ENCODE assay signal across 27 cellular contexts in the genomic region with DNA sequence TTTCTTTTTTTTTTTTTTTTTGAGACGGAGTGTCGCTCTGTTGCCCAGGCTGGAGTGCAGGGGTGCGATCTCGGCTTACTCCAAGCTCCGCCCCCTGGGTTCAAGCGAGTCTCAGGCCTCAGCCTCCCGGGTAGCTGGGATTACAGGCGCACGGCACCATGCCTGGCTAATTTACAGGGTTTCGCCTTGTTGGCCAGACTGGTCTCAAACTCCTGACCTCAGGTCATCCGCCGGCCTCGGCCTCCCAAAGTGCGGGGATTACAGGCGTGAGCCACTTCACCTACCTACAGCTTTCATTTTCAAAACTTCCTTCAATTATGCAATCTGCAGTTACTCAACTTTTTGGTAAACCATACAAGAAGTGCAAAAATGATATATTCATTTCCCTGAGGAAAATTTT. TPM values are rescaled to one million over a fixed set of nuclear protein-coding genes. Genes with fewer than 3 reads are reported as not detected.
"Had no signal": no experiment of that assay in that cellular context is flagged by ENCODE, and none has a peak within 500 bp of the region (broad histone marks: within the 10 kb centered on the region; RNA-seq: fewer than 3 reads in every experiment).

No MANE protein-coding gene starts in this region.

- H3K9me3 Mint-ChIP-seq: activated CD4-positive, alpha-beta memory T cell treated with anti-CD3 and anti-CD28 coated beads, Interleukin-2, amount 10 ng/mL, durations not matched to agents 7 days and 5 days; activated CD4-positive, alpha-beta T cell treated with anti-CD3 and anti-CD28 coated beads, Interleukin-2, amount 10 ng/mL, durations not matched to agents 24 days and 14 days; activated naive CD4-positive, alpha-beta T cell treated with anti-CD3 and anti-CD28 coated beads, Interleukin-2, amount 50 U/mL, for 24 hours; activated T-cell treated with anti-CD3 and anti-CD28 coated beads, Interleukin-2, amount 50 U/mL, for 72 hours; effector memory CD8-positive, alpha-beta T cell; naive thymus-derived CD8-positive, alpha-beta T cell; T-helper 1 cell treated with Interleukin-12 subunit alpha and Interleukin-12 subunit beta and Interleukin-4 antibody, amounts not matched to agents 30 μg/mL and 1 μg/mL, for 36 hours had no signal

- H3K27me3 Mint-ChIP-seq: activated CD4-positive, alpha-beta T cell treated with anti-CD3 and anti-CD28 coated beads, Interleukin-2, amount 10 ng/mL, durations not matched to agents 24 days and 14 days; activated naive CD4-positive, alpha-beta T cell treated with anti-CD3 and anti-CD28 coated beads, Interleukin-2, amount 50 U/mL, for 24 hours; type B pancreatic cell had no signal

- H3K27ac ChIP-seq: ascending aorta, brain microvascular endothelial cell, dorsolateral prefrontal cortex, hepatocyte, thoracic aorta had no signal

- H3K4me3 Mint-ChIP-seq: activated CD4-positive, alpha-beta memory T cell treated with anti-CD3 and anti-CD28 coated beads, Interleukin-2, amount 10 ng/mL, durations not matched to agents 7 days and 5 days; activated CD4-positive, alpha-beta T cell treated with anti-CD3 and anti-CD28 coated beads, Interleukin-2, amount 10 ng/mL, durations not matched to agents 24 days and 14 days; activated naive CD4-positive, alpha-beta T cell treated with anti-CD3 and anti-CD28 coated beads, Interleukin-2, amount 50 U/mL, for 24 hours; activated T-cell treated with anti-CD3 and anti-CD28 coated beads, Interleukin-2, amount 50 U/mL, for 72 hours; effector memory CD8-positive, alpha-beta T cell; immature natural killer cell; mesothelial cell of epicardium; naive thymus-derived CD8-positive, alpha-beta T cell; T-helper 1 cell treated with Interleukin-12 subunit alpha and Interleukin-12 subunit beta and Interleukin-4 antibody, amounts not matched to agents 30 μg/mL and 1 μg/mL, for 36 hours; type B pancreatic cell had no signal

- DNase-seq: activated CD4-positive, alpha-beta memory T cell treated with anti-CD3 and anti-CD28 coated beads, Interleukin-2, amount 10 ng/mL, durations not matched to agents 7 days and 5 days; activated CD4-positive, alpha-beta T cell treated with anti-CD3 and anti-CD28 coated beads, Interleukin-2, amount 10 ng/mL, durations not matched to agents 24 days and 14 days; activated gamma-delta T cell treated with Interleukin-2 at 50 U/mL for 16 hours; activated T-cell treated with anti-CD3 and anti-CD28 coated beads, Interleukin-2, amount 50 U/mL, for 72 hours; brain microvascular endothelial cell; central memory CD4-positive, alpha-beta T cell; dorsolateral prefrontal cortex; effector memory CD8-positive, alpha-beta T cell; foreskin melanocyte; immature natural killer cell; mammary epithelial cell; naive thymus-derived CD8-positive, alpha-beta T cell; stimulated activated CD4-positive, alpha-beta T cell treated with anti-CD3 and anti-CD28 coated beads, Interleukin-4, amount 100 ng/mL, for 24 hours; stimulated activated naive CD4-positive, alpha-beta T cell treated with Interleukin-2 at 50 U/mL for 16 hours; T1000 had no signal

- H3K27ac Mint-ChIP-seq: activated CD4-positive, alpha-beta memory T cell treated with anti-CD3 and anti-CD28 coated beads, Interleukin-2, amount 10 ng/mL, durations not matched to agents 7 days and 5 days; activated CD4-positive, alpha-beta T cell treated with anti-CD3 and anti-CD28 coated beads, Interleukin-2, amount 10 ng/mL, durations not matched to agents 24 days and 14 days; activated naive CD4-positive, alpha-beta T cell treated with anti-CD3 and anti-CD28 coated beads, Interleukin-2, amount 50 U/mL, for 24 hours; activated T-cell treated with anti-CD3 and anti-CD28 coated beads, Interleukin-2, amount 50 U/mL, for 72 hours; effector memory CD8-positive, alpha-beta T cell; immature natural killer cell; mesothelial cell of epicardium; naive thymus-derived CD8-positive, alpha-beta T cell; progenitor cell of endocrine pancreas; T-helper 1 cell treated with Interleukin-12 subunit alpha and Interleukin-12 subunit beta and Interleukin-4 antibody, amounts not matched to agents 30 μg/mL and 1 μg/mL, for 36 hours; type B pancreatic cell had no signal

- H3K36me3 Mint-ChIP-seq: activated naive CD4-positive, alpha-beta T cell treated with anti-CD3 and anti-CD28 coated beads, Interleukin-2, amount 50 U/mL, for 24 hours; immature natural killer cell; naive thymus-derived CD8-positive, alpha-beta T cell had no signal

- H3K27me3 ChIP-seq: ascending aorta, brain microvascular endothelial cell, dorsolateral prefrontal cortex, hepatocyte, left lung had no signal

- H3K4me1 Mint-ChIP-seq: activated CD4-positive, alpha-beta memory T cell treated with anti-CD3 and anti-CD28 coated beads, Interleukin-2, amount 10 ng/mL, durations not matched to agents 7 days and 5 days; activated CD4-positive, alpha-beta T cell treated with anti-CD3 and anti-CD28 coated beads, Interleukin-2, amount 10 ng/mL, durations not matched to agents 24 days and 14 days; activated naive CD4-positive, alpha-beta T cell treated with anti-CD3 and anti-CD28 coated beads, Interleukin-2, amount 50 U/mL, for 24 hours; immature natural killer cell; naive thymus-derived CD8-positive, alpha-beta T cell had no signal

- ATAC-seq: activated T-cell treated with anti-CD3 and anti-CD28 coated beads, Interleukin-2, amount 50 U/mL, for 72 hours; effector memory CD8-positive, alpha-beta T cell; esophagus mucosa; left lung; naive thymus-derived CD8-positive, alpha-beta T cell had no signal

- H3K4me3 ChIP-seq: ascending aorta, dorsolateral prefrontal cortex, hepatocyte, thoracic aorta had no signal

RNA-seq across cellular contexts. Expression of gene NANOGP8, which starts 14.0 kb away (rescaled TPM):
- total RNA-seq: activated CD4-positive, alpha-beta memory T cell treated with anti-CD3 and anti-CD28 coated beads, Interleukin-2, amount 10 ng/mL, durations not matched to agents 7 days and 5 days; activated CD4-positive, alpha-beta T cell treated with anti-CD3 and anti-CD28 coated beads, Interleukin-2, amount 10 ng/mL, durations not matched to agents 24 days and 14 days; activated T-cell treated with anti-CD3 and anti-CD28 coated beads, Interleukin-2, amount 50 U/mL, for 72 hours; ascending aorta; endothelial cell of umbilical vein; hepatocyte; kidney epithelial cell; mammary epithelial cell; naive thymus-derived CD8-positive, alpha-beta T cell had no signal
